In genomic region chr11:133467686-133468085, GRCh38 we compare ENCODE assay signal across 24 cellular contexts.
"Had no signal": no experiment of that assay in that cellular context is flagged by ENCODE, and none has a peak within 500 bp of the region (broad histone marks: within the 10 kb centered on the region; RNA-seq: fewer than 3 reads in every experiment).

No MANE protein-coding gene starts in this region.

- ATAC-seq: HepG2 had no signal

- H3K36me3 ChIP-seq: MG63, SJSA1 had no signal

- H3K4me1 ChIP-seq: SJSA1 had no signal

- DNase-seq: IMR-90, Karpas-422, KG1, MG63, NCI-H1092, NCI-H1105 treated with DMSO at 0.1 percent for 48 hours, NCI-H1436, NCI-H187, NCI-H2029, NCI-H2081 treated with DMSO at 0.1 percent for 48 hours, NCI-H2171, NCI-H226, NCI-H446, NCI-H510A, NCI-H524 treated with DMSO at 0.1 percent for 48 hours, NCI-H69, NCI-H774, Right ventricle myocardium superior, RPMI8226, SIG-M5, SK-N-SH, SW 1271 had no signal

- H3K9me3 ChIP-seq: MG63, SJSA1, SK-N-SH had no signal

- H3K27me3 ChIP-seq: MG63, SJSA1 had no signal

- H3K4me3 ChIP-seq: MG63, SJSA1 had no signal
